In the genomic region with DNA sequence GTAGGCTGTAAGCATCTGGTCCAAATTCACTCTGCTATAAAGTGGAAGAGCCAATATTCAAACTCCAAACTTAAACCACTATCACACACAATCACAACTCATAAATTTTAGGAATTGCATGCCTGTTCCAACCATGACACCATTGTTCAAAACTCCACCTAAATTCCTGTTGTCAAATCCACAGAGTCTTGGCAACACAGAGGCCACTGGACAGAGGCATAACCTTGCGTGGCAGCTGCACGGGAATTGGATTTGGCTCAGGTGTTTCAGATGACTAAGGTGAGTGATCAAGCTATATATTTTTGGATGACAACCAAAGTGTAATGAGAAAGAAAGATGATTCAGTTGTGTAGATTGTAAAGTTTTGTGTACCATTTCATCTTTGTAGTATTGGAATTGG, we compare ENCODE assay signal across 19 cellular contexts.
"Had no signal": no experiment of that assay in that cellular context is flagged by ENCODE, and none has a peak within 500 bp of the region (broad histone marks: within the 10 kb centered on the region; RNA-seq: fewer than 3 reads in every experiment).

No MANE protein-coding gene starts in this region.

- H3K9me3 ChIP-seq: left ventricle myocardium inferior, upper lobe of right lung had no signal

- H3K27ac Mint-ChIP-seq: activated CD8-positive, alpha-beta T cell treated with anti-CD3 and anti-CD28 coated beads, Interleukin-2, amount 10 ng/mL, durations not matched to agents 7 days and 5 days; activated T-cell treated with anti-CD3 and anti-CD28 coated beads, Interleukin-2, amount 50 U/mL, for 24 hours; activated T-helper 2 cell treated with anti-CD3 and anti-CD28 coated beads, Interferon-gamma antibody, Interleukin-2, Interleukin-4, amounts not matched to agents 10 μg/mL and 5 μg/mL and 100 μg/mL, durations not matched to agents 14 hours and 24 hours and 36 hours had no signal

- DNase-seq: activated CD4-positive, alpha-beta T cell treated with anti-CD3 and anti-CD28 coated beads for 48 hours; activated CD4-positive, CD25-positive, alpha-beta regulatory T cell; activated CD8-positive, alpha-beta T cell treated with anti-CD3 and anti-CD28 coated beads, Interleukin-2, amount 10 ng/mL, durations not matched to agents 7 days and 5 days; activated naive CD4-positive, alpha-beta T cell treated with Interleukin-2 at 50 U/mL for 16 hours; activated T-cell treated with anti-CD3 and anti-CD28 coated beads, Interleukin-2, amount 50 U/mL, for 24 hours; brain microvascular endothelial cell; effector CD4-positive, alpha-beta T cell; foreskin fibroblast; left ventricle myocardium inferior; retina; stimulated activated CD8-positive, alpha-beta memory T cell treated with anti-CD3 and anti-CD28 coated beads, Interleukin-4, amount 100 ng/mL, for 48 hours; stimulated activated naive CD4-positive, alpha-beta T cell; T-helper 1 cell; T-helper 9 cell; upper lobe of right lung had no signal

- H3K36me3 ChIP-seq: brain microvascular endothelial cell, left ventricle myocardium inferior, upper lobe of right lung had no signal

- H3K27me3 ChIP-seq: brain microvascular endothelial cell, upper lobe of right lung had no signal

- H3K4me1 ChIP-seq: upper lobe of right lung had no signal

- H3K4me3 Mint-ChIP-seq: activated CD8-positive, alpha-beta T cell treated with anti-CD3 and anti-CD28 coated beads, Interleukin-2, amount 10 ng/mL, durations not matched to agents 7 days and 5 days; activated T-cell treated with anti-CD3 and anti-CD28 coated beads, Interleukin-2, amount 50 U/mL, for 24 hours; neural crest cell had no signal

- H3K9me3 Mint-ChIP-seq: activated T-cell treated with anti-CD3 and anti-CD28 coated beads, Interleukin-2, amount 50 U/mL, for 24 hours; activated T-helper 2 cell treated with anti-CD3 and anti-CD28 coated beads, Interferon-gamma antibody, Interleukin-2, Interleukin-4, amounts not matched to agents 10 μg/mL and 5 μg/mL and 100 μg/mL, durations not matched to agents 14 hours and 24 hours and 36 hours had no signal

- ATAC-seq: activated CD8-positive, alpha-beta T cell treated with anti-CD3 and anti-CD28 coated beads, Interleukin-2, amount 10 ng/mL, durations not matched to agents 7 days and 5 days; esophagus mucosa; upper lobe of right lung had no signal

- H3K4me1 Mint-ChIP-seq: neural crest cell had no signal

- H3K27ac ChIP-seq: brain microvascular endothelial cell, coronary artery, left ventricle myocardium inferior, upper lobe of right lung had no signal

- H3K4me3 ChIP-seq: coronary artery, left ventricle myocardium inferior, upper lobe of right lung had no signal

- H3K27me3 Mint-ChIP-seq: activated T-cell treated with anti-CD3 and anti-CD28 coated beads, Interleukin-2, amount 50 U/mL, for 24 hours had no signal
